ENCODE assay signal across 32 cellular contexts in the genomic region with DNA sequence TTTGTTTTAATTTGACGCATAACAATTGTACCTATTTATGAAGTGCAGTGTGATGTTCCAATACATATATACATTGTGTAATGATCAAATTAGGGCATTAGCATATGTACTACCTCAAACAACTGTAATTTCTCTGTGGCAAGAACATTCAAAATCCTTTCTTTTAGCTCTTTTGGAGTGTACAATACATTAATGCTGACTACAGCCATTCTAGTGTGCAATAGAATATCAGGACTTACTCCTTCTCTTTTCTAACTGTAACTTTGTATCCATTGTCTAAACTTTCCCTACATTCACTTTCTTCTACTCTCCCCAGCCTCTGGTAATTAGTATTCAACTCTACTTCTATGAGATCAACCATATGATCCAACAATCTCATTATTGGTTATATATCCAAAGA.
"Had no signal": no experiment of that assay in that cellular context is flagged by ENCODE, and none has a peak within 500 bp of the region (broad histone marks: within the 10 kb centered on the region; RNA-seq: fewer than 3 reads in every experiment).

No MANE protein-coding gene starts in this region.

- ATAC-seq: activated CD8-positive, alpha-beta T cell treated with anti-CD3 and anti-CD28 coated beads for 36 hours; activated naive CD4-positive, alpha-beta T cell treated with anti-CD3 and anti-CD28 coated beads, Interleukin-2, amount 50 U/mL, for 72 hours; activated T-cell treated with anti-CD3 and anti-CD28 coated beads, Interleukin-2, amount 50 U/mL, for 4 hours; activated T-cell treated with anti-CD3 and anti-CD28 coated beads, Interleukin-2, amount 50 U/mL, for 72 hours; activated T-helper 17 cell treated with anti-CD3 and anti-CD28 coated beads, Interleukin-2, amount 50 U/mL, for 72 hours; body of pancreas had no signal

- H3K9me3 ChIP-seq: adrenal gland, body of pancreas, breast epithelium had no signal

- DNase-seq: activated B cell treated with CpG ODN at 0.5 μM for 24 hours; activated CD4-positive, alpha-beta memory T cell treated with anti-CD3 and anti-CD28 coated beads for 36 hours; activated CD4-positive, alpha-beta T cell treated with anti-CD3 and anti-CD28 coated beads for 4 hours; activated CD4-positive, alpha-beta T cell treated with anti-CD3 and anti-CD28 coated beads, Interleukin-2, amount 10 ng/mL, durations not matched to agents 24 days and 14 days; activated CD4-positive, alpha-beta T cell treated with anti-CD3 and anti-CD28 coated beads, Interleukin-2, amount 50 U/mL, for 1 hour; activated CD4-positive, alpha-beta T cell treated with anti-CD3 and anti-CD28 coated beads, Interleukin-2, amount 50 U/mL, for 4 hours; activated CD4-positive, CD25-positive, alpha-beta regulatory T cell treated with anti-CD3 and anti-CD28 coated beads, Interleukin-2, amount 50 U/mL, for 72 hours; activated CD8-positive, alpha-beta memory T cell treated with anti-CD3 and anti-CD28 coated beads, Interleukin-2, amount 50 U/mL, for 4 hours; activated CD8-positive, alpha-beta T cell treated with anti-CD3 and anti-CD28 coated beads for 36 hours; activated effector memory CD4-positive, alpha-beta T cell treated with anti-CD3 and anti-CD28 coated beads, Interleukin-2, amount 50 U/mL, for 16 hours; activated gamma-delta T cell treated with Interleukin-2 at 50 U/mL for 16 hours; activated naive CD4-positive, alpha-beta T cell; activated naive CD4-positive, alpha-beta T cell treated with anti-CD3 and anti-CD28 coated beads for 36 hours; activated naive CD4-positive, alpha-beta T cell treated with anti-CD3 and anti-CD28 coated beads, Interleukin-2, amount 50 U/mL, for 16 hours; activated naive CD8-positive, alpha-beta T cell treated with anti-CD3 and anti-CD28 coated beads for 36 hours; activated T-cell treated with anti-CD3 and anti-CD28 coated beads for 4 hours; activated T-cell treated with anti-CD3 and anti-CD28 coated beads, Interleukin-2, amount 50 U/mL, for 1 hour; activated T-cell treated with anti-CD3 and anti-CD28 coated beads, Interleukin-2, amount 50 U/mL, for 4 hours; activated T-cell treated with anti-CD3 and anti-CD28 coated beads, Interleukin-2, amount 50 U/mL, for 72 hours; adrenal gland; amniotic stem cell; aorta; body of pancreas; brain microvascular endothelial cell; central memory CD4-positive, alpha-beta T cell; T-helper 2 cell; T-helper 9 cell had no signal

- H3K4me1 ChIP-seq: adrenal gland, body of pancreas, breast epithelium had no signal

- H3K27me3 ChIP-seq: adrenal gland, body of pancreas, brain microvascular endothelial cell, breast epithelium had no signal

- H3K27ac ChIP-seq: adrenal gland, body of pancreas, brain microvascular endothelial cell, breast epithelium, VCaP had no signal

- H3K4me3 ChIP-seq: adrenal gland, body of pancreas, breast epithelium had no signal

- H3K36me3 ChIP-seq: adrenal gland, brain microvascular endothelial cell, breast epithelium had no signal

- FAIRE-seq: astrocyte had no signal
